Comparison of ENCODE assay signal across 15 cellular contexts in genomic region chr20:44186201-44186600, GRCh38. TPM values are rescaled to one million over a fixed set of nuclear protein-coding genes. Genes with fewer than 3 reads are reported as not detected.
A peak's percentile ranks its signal among the peaks of the same experiment; 100 is the strongest.
DNase-seq lines count a peak whose midpoint lies in the region; ATAC-seq, FAIRE-seq and TF ChIP-seq lines count a peak whose summit lies in the region.
"Had no signal": no experiment of that assay in that cellular context is flagged by ENCODE, and none has a peak within 500 bp of the region (broad histone marks: within the 10 kb centered on the region; RNA-seq: fewer than 3 reads in every experiment).

No MANE protein-coding gene starts in this region.

- no peak for ATAC-seq in GM21717 (IDR thresholded peaks at IDR 0.05; ENCODE audit: unreplicated experiment)

- H3K4me3 ChIP-seq in Caco-2 (ENCODE audit: low read depth, low read length) = peak overlapping the region; percentile 38
- H3K4me3 ChIP-seq in keratinocyte (ENCODE audit: control insufficient read depth in 2 of 3, extremely low read depth in 1 of 3, insufficient read depth in 2 of 3, low read depth in 1 of 3, low read length in 3 of 3) = peak overlapping the region; percentile 47 to 63 (median 60)
- H3K4me3 ChIP-seq in skeletal muscle satellite cell (ENCODE audit: low read length) = peak overlapping the region; percentile 77
- no peak overlapping the region for H3K4me3 ChIP-seq in CD4-positive, alpha-beta memory T cell (ENCODE audit: low read length in 2 of 2)

- H3K4me3 Mint-ChIP-seq in Caco-2 (ENCODE audit: unreplicated experiment) (peak overlapping the region; percentile 74), brain (peak overlapping the region in 3 of 5 experiments; percentile 67 to 77 (median 76))
- H3K4me3 Mint-ChIP-seq in CD4-positive, alpha-beta memory T cell = no peak overlapping the region

- dilution Hi-C loops in keratinocyte (cut with MboI; ENCODE audit: extremely low pct_ligation_motif_present, low sequenced_read_pairs) = no loop called here

- H3K9ac ChIP-seq in keratinocyte (ENCODE audit: control insufficient read depth, extremely low read depth, insufficient read depth, low read length) (peak overlapping the region; percentile 86), skeletal muscle satellite cell (ENCODE audit: low read depth, low read length) (peak overlapping the region; percentile 90)

- peaks cover 4% of the 10 kb centered on the region for H3K36me3 Mint-ChIP-seq in Caco-2 (ENCODE audit: insufficient read depth, unreplicated experiment)
- H3K36me3 Mint-ChIP-seq in brain = no peaks in the 10 kb centered on the region
- H3K36me3 Mint-ChIP-seq in CD4-positive, alpha-beta memory T cell = peaks cover 0 to 4% of the 10 kb centered on the region in 2 donors
- H3K36me3 Mint-ChIP-seq: CD14-positive monocyte had no signal

- H3K4me1 ChIP-seq in Caco-2 = peaks cover 55% of the 10 kb centered on the region
- peaks cover 61% of the 10 kb centered on the region for H3K4me1 ChIP-seq in keratinocyte (ENCODE audit: control insufficient read depth, extremely low read depth, insufficient read depth, low read length)
- H3K4me1 ChIP-seq in skeletal muscle satellite cell (ENCODE audit: control insufficient read depth, insufficient read depth, low read length) = peaks cover 39% of the 10 kb centered on the region
- H3K4me1 ChIP-seq in CD4-positive, alpha-beta memory T cell (ENCODE audit: insufficient read depth, low read length) = no peaks in the 10 kb centered on the region

- intact Hi-C loops in Caco-2 (cut with micrococcal nuclease; ENCODE audit: unreplicated experiment) = no loop called here
- intact Hi-C loops in CD4-positive, alpha-beta memory T cell (cut with micrococcal nuclease) = no loop called here

- no peaks in the 10 kb centered on the region for H4K20me1 ChIP-seq in keratinocyte (ENCODE audit: control insufficient read depth, extremely low read depth, insufficient read depth, low read length)

- CTCF ChIA-PET in Caco-2 (lab: Charles Lee) = interaction anchor here (1.6 to 3.6 kb wide), 2 partner anchors 69 to 285 kb away, joined by 4 to 14 read pairs; no protein-coding TSS in a partner anchor
- CTCF ChIA-PET in CD4-positive, alpha-beta memory T cell (lab: Charles Lee; ENCODE audit: partially characterized antibody) = interaction anchor here (1.0 kb wide), 1 partner anchor 9 kb away, joined by 3 read pairs; no protein-coding TSS in a partner anchor

- no peak for DNase-seq in Caco-2
- DNase-seq in keratinocyte (ENCODE audit: low read depth, low spot score) = no peak
- DNase-seq in activated gamma-delta T cell (lab: John Stamatoyannopoulos, UW) = no peak
- DNase-seq in NCI-H1436 treated with DMSO at 0.1 percent for 48 hours (lab: John Stamatoyannopoulos, UW) = no peak
- no peak for DNase-seq in CD4-positive, alpha-beta memory T cell
- DNase-seq: activated CD4-positive, alpha-beta T cell treated with anti-CD3 and anti-CD28 coated beads, Interleukin-2, amount 50 U/mL, for 48 hours; activated gamma-delta T cell treated with Interleukin-2 at 50 U/mL for 16 hours; cerebellar nuclear complex; GDM1; T-helper 1 cell had no signal

- peaks cover 18% of the 10 kb centered on the region for H3K79me2 ChIP-seq in keratinocyte (ENCODE audit: control insufficient read depth, insufficient read depth, low read length)

- H3K4me1 Mint-ChIP-seq in Caco-2 (ENCODE audit: low read depth, unreplicated experiment) = peaks cover 35% of the 10 kb centered on the region
- peaks cover 29% of the 10 kb centered on the region for H3K4me1 Mint-ChIP-seq in brain
- peaks cover 1 to 11% (median 5%) of the 10 kb centered on the region in 4 donors for H3K4me1 Mint-ChIP-seq in CD4-positive, alpha-beta memory T cell

- H3K27me3 ChIP-seq in Caco-2 (replicated peaks; ENCODE audit: control insufficient read depth, insufficient read depth, low read length) (no peaks in the 10 kb centered on the region), keratinocyte (ENCODE audit: control insufficient read depth, extremely low read depth, insufficient read depth, low read length) (no peaks in the 10 kb centered on the region), skeletal muscle satellite cell (ENCODE audit: control insufficient read depth, insufficient read depth, low read length) (no peaks in the 10 kb centered on the region)
- peaks cover 26% of the 10 kb centered on the region for H3K27me3 ChIP-seq in CD4-positive, alpha-beta memory T cell (ENCODE audit: insufficient read depth, low read length)

- POLR2A ChIA-PET in Caco-2 (lab: Charles Lee) = no interaction called here
- POLR2A ChIA-PET in CD4-positive, alpha-beta memory T cell (lab: Charles Lee; ENCODE audit: partially characterized antibody) = no interaction called here

- H3K9me3 Mint-ChIP-seq in Caco-2 (ENCODE audit: unreplicated experiment) (no peaks in the 10 kb centered on the region), brain (peaks cover 0 to 3% (median 0%) of the 10 kb centered on the region in 5 experiments)
- H3K9me3 Mint-ChIP-seq in CD4-positive, alpha-beta memory T cell = no peaks in the 10 kb centered on the region

- FAIRE-seq in keratinocyte (lab: Jason Lieb, UNC) = no peak
- FAIRE-seq: frontal cortex had no signal

- H2AFZ ChIP-seq in keratinocyte (ENCODE audit: control insufficient read depth, low read length) = no peak overlapping the region

- no peak overlapping the region for H3K27ac ChIP-seq in keratinocyte (ENCODE audit: control insufficient read depth, insufficient read depth, low read length)
- H3K27ac ChIP-seq in CD4-positive, alpha-beta memory T cell (ENCODE audit: low read depth, low read length) = no peak overlapping the region

- H3K36me3 ChIP-seq in Caco-2 (ENCODE audit: control insufficient read depth, insufficient read depth, low read length) (no peaks in the 10 kb centered on the region), keratinocyte (ENCODE audit: control insufficient read depth in 2 of 2, extremely low read depth in 1 of 2, insufficient read depth in 2 of 2, low read length in 2 of 2) (no peaks in the 10 kb centered on the region), skeletal muscle satellite cell (ENCODE audit: insufficient read depth, low read length) (no peaks in the 10 kb centered on the region)
- H3K36me3 ChIP-seq in CD4-positive, alpha-beta memory T cell (ENCODE audit: insufficient read depth, low read length) = no peaks in the 10 kb centered on the region

- H3K27ac Mint-ChIP-seq in Caco-2 (ENCODE audit: unreplicated experiment) = peak overlapping the region; percentile 13
- no peak overlapping the region for H3K27ac Mint-ChIP-seq in brain
- H3K27ac Mint-ChIP-seq in CD4-positive, alpha-beta memory T cell = no peak overlapping the region
- H3K27ac Mint-ChIP-seq: CD14-positive monocyte had no signal

- H3K27me3 Mint-ChIP-seq in Caco-2 (ENCODE audit: insufficient read depth, unreplicated experiment) (no peaks in the 10 kb centered on the region), brain (peaks cover 31% of the 10 kb centered on the region)
- peaks cover 44 to 57% of the 10 kb centered on the region in 2 donors for H3K27me3 Mint-ChIP-seq in CD4-positive, alpha-beta memory T cell

- H3K9me3 ChIP-seq in Caco-2 (no peaks in the 10 kb centered on the region), keratinocyte (ENCODE audit: control insufficient read depth, low read depth, low read length) (no peaks in the 10 kb centered on the region), skeletal muscle satellite cell (replicated peaks; ENCODE audit: low read length) (no peaks in the 10 kb centered on the region)
- H3K9me3 ChIP-seq in CD4-positive, alpha-beta memory T cell (ENCODE audit: control insufficient read depth in 1 of 2, low read length in 2 of 2) = no peaks in the 10 kb centered on the region

- no peaks in the 10 kb centered on the region for H3K9me1 ChIP-seq in keratinocyte (ENCODE audit: control insufficient read depth, extremely low read depth, insufficient read depth, low read length)

- H3K4me2 ChIP-seq in keratinocyte (ENCODE audit: control insufficient read depth, extremely low read depth, insufficient read depth, low read depth, low read length) = peak overlapping the region; percentile 95
- peak overlapping the region; percentile 86 for H3K4me2 ChIP-seq in skeletal muscle satellite cell (ENCODE audit: low read length)

- TF ChIP-seq CTCF in Caco-2 (IDR thresholded peaks at IDR 0.05; ENCODE audit: insufficient read depth in 1 of 2, low read depth in 1 of 2, low read length in 1 of 2, severe bottlenecking in 1 of 2, unreplicated experiment in 1 of 2) (no peak), brain (conservative IDR thresholded peaks at IDR 0.05) (no peak), keratinocyte (optimal IDR thresholded peaks at IDR 0.05 in 1 of 3, IDR thresholded peaks at IDR 0.05 in 1 of 3, conservative IDR thresholded peaks at IDR 0.05 in 1 of 3; ENCODE audit: extremely low read depth in 1 of 3, insufficient read depth in 2 of 3, low read length in 3 of 3) (no peak)

- no TSS peak for BruUV-seq in Caco-2 (replicated peaks; lab: Mats Ljungman, UMichigan)

RNA-seq across cellular contexts. Expression of gene JPH2, which starts 0.8 kb away (rescaled TPM):
- total RNA-seq in Caco-2 (2022) = 10.5 and 11.1 TPM in 2 replicates
- 0.58 TPM for polyA plus RNA-seq in brain (ENCODE audit: insufficient read depth, low read depth, low replicate concordance)
- 2.5 to 2.9 TPM (median 2.8 TPM) in 3 replicates for polyA plus RNA-seq in keratinocyte
- polyA plus RNA-seq in keratinocyte (2011; ENCODE audit: low read depth) = 0.45 TPM
- polyA plus RNA-seq in keratinocyte (2011; cell fraction: cytosol; rRNA removed) = 1.4 and 2.4 TPM in 2 replicates
- 3.6 and 6.7 TPM in 2 replicates for polyA plus RNA-seq in keratinocyte (2011; cell fraction: nucleus; rRNA removed)
- 2.0 and 4.1 TPM in 2 replicates for polyA plus RNA-seq in keratinocyte (2012; ENCODE audit: low replicate concordance)
- 4.6 to 7.2 TPM (median 6.0 TPM) in 3 replicates for polyA minus RNA-seq in keratinocyte
- 5.4 TPM for polyA minus RNA-seq in keratinocyte (2011; cell fraction: cytosol; rRNA and poly(A)+ RNA removed)
- polyA minus RNA-seq in keratinocyte (2011; cell fraction: nucleus; rRNA and poly(A)+ RNA removed) = 3.9 and 7.4 TPM in 2 replicates
- total RNA-seq in skeletal muscle satellite cell (2012; rRNA removed) = under 0.01 and 5.9 TPM in 2 replicates
- total RNA-seq in CD4-positive, alpha-beta memory T cell = not detected
- not detected for polyA plus RNA-seq in CD4-positive, alpha-beta memory T cell
- polyA plus RNA-seq: CD14-positive monocyte had no signal

RNA-seq across cellular contexts. Expression of gene OSER1, which starts 24.4 kb away (rescaled TPM):
- total RNA-seq in Caco-2 (2022) = 79.7 and 82.3 TPM in 2 replicates
- polyA plus RNA-seq in brain (ENCODE audit: insufficient read depth, low read depth, low replicate concordance) = 59.6 TPM
- polyA plus RNA-seq in keratinocyte = 33.5 to 41.5 TPM (median 34.9 TPM) in 3 replicates
- polyA plus RNA-seq in keratinocyte (2011; ENCODE audit: low read depth) = 33.0 TPM
- polyA plus RNA-seq in keratinocyte (2011; cell fraction: cytosol; rRNA removed) = 20.7 and 35.6 TPM in 2 replicates
- polyA plus RNA-seq in keratinocyte (2011; cell fraction: nucleus; rRNA removed) = 60.0 and 60.2 TPM in 2 replicates
- polyA plus RNA-seq in keratinocyte (2012; ENCODE audit: low replicate concordance) = 21.4 and 76.0 TPM in 2 replicates
- 17.3 to 21.4 TPM (median 17.9 TPM) in 3 replicates for polyA minus RNA-seq in keratinocyte
- polyA minus RNA-seq in keratinocyte (2011; cell fraction: cytosol; rRNA and poly(A)+ RNA removed) = 12.9 TPM
- 8.9 and 12.3 TPM in 2 replicates for polyA minus RNA-seq in keratinocyte (2011; cell fraction: nucleus; rRNA and poly(A)+ RNA removed)
- total RNA-seq in skeletal muscle satellite cell (2012; rRNA removed) = 34.7 and 35.2 TPM in 2 replicates
- 10 to 100 TPM; 35.5 to 36.6 TPM for total RNA-seq in CD4-positive, alpha-beta memory T cell
- polyA plus RNA-seq in CD4-positive, alpha-beta memory T cell = 10 to 100 TPM; 40.8 to 63.3 TPM

Comparison
In these comparisons a context has a peak if more than half of its experiments do, and no peak if none do; other contexts are left out.
1. H3K4me3 ChIP-seq: peak in Caco-2 (single experiment), keratinocyte (3 of 3) and skeletal muscle satellite cell (single experiment); none in CD4-positive, alpha-beta memory T cell (0 of 2).
2. H3K4me3 Mint-ChIP-seq: peak in Caco-2 (single experiment) and brain (3 of 5); none in CD4-positive, alpha-beta memory T cell (0 of 8).